Comparison of ENCODE assay signal across 25 cellular contexts in the genomic region with DNA sequence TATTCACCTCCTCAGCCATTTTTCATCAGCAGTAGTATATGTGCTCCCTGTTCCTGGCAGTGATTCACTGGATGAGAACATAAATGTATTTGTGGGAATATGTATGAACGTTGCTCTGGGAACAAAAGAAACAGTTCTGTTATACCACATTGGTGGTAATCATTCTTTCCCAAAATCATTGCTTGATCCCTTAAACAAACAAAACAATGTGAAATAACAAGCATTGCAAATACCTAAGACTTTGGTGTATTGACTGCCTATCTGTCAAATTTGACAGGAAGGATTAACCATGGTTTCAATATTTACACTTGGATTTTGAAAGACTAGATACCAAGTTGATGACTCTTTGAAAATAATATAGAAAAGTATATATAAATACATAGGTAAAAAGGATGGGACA.
"Had no signal": no experiment of that assay in that cellular context is flagged by ENCODE, and none has a peak within 500 bp of the region (broad histone marks: within the 10 kb centered on the region; RNA-seq: fewer than 3 reads in every experiment).

No MANE protein-coding gene starts in this region.

- H3K9me2 ChIP-seq: SK-N-SH had no signal

- H3K36me3 Mint-ChIP-seq: T-cell had no signal

- H3K4me3 ChIP-seq: MG63 had no signal

- H3K36me3 ChIP-seq: MG63 had no signal

- H3K4me2 ChIP-seq: SK-N-SH had no signal

- ATAC-seq: Panc1, Right ventricle myocardium inferior, T-cell had no signal

- H3K4me3 Mint-ChIP-seq: T-cell had no signal

- H3K27ac ChIP-seq: HL-60, RWPE1 had no signal

- H3K27ac Mint-ChIP-seq: T-cell had no signal

- H3K27me3 Mint-ChIP-seq: T-cell had no signal

- H3K4me1 Mint-ChIP-seq: T-cell had no signal

- H3K27me3 ChIP-seq: MG63 had no signal

- H3K9ac ChIP-seq: SK-N-SH had no signal

- H3K9me3 ChIP-seq: MG63 had no signal

- DNase-seq: IMR-90, Karpas-422, KG1, MG63, NCI-H1092, NCI-H1105 treated with DMSO at 0.1 percent for 48 hours, NCI-H1417 treated with DMSO at 0.1 percent for 48 hours, NCI-H146, NCI-H187, NCI-H2029, NCI-H2081 treated with DMSO at 0.1 percent for 48 hours, NCI-H2171, NCI-H226, NCI-H446, NCI-H510A, NCI-H524 treated with DMSO at 0.1 percent for 48 hours, NCI-H69, NCI-H774, SK-N-SH, SW 1271, T-cell had no signal
